Comparison of ENCODE assay signal across 16 cellular contexts in genomic region chr5:66989286-66989685, GRCh38.
DNase-seq lines count a peak whose midpoint lies in the region; ATAC-seq and TF ChIP-seq lines count a peak whose summit lies in the region.
"Had no signal": no experiment of that assay in that cellular context is flagged by ENCODE, and none has a peak within 500 bp of the region (broad histone marks: within the 10 kb centered on the region; RNA-seq: fewer than 3 reads in every experiment).

No MANE protein-coding gene starts in this region.

- H3K9me3 ChIP-seq in PC-9 (ENCODE audit: insufficient read depth, low read depth) (0 out of 2 replicates have a peak, but pooled peaks cover 2% of the 10 kb centered on the region), body of pancreas (no peaks in the 10 kb centered on the region)
- H3K9me3 ChIP-seq: BE2C had no signal

- WGBS in body of pancreas, 2 donors: 0 to 42% methylated on average over 1 of the region's 1 CpG

- CTCF ChIA-PET in PC-9 (lab: Charles Lee): interaction anchor here (0.5 kb wide), 1 partner anchor 159 kb away, joined by 3 read pairs; no protein-coding TSS in a partner anchor

- no peaks in the 10 kb centered on the region for H3K79me2 ChIP-seq in PC-9 (ENCODE audit: low read depth)

- POLR2A ChIA-PET in PC-9 (lab: Charles Lee; ENCODE audit: unreplicated experiment): interaction anchor here (0.6 to 0.8 kb wide), 4 partner anchors 9 to 1282 kb away, joined by 3 to 9 read pairs (median 6); no protein-coding TSS in a partner anchor

- intact Hi-C loops in PC-9 (cut with micrococcal nuclease; ENCODE audit: unreplicated experiment) (loop anchor here (5.0 kb wide), 1 partner anchor 163 kb away; no protein-coding TSS in a partner anchor), body of pancreas (cut with DNase I) (no loop called here)

- peak overlapping the region; percentile 87 for H3K27ac Mint-ChIP-seq in mesothelial cell of epicardium
- H3K27ac Mint-ChIP-seq: stimulated activated effector memory CD8-positive, alpha-beta T cell treated with anti-CD3 and anti-CD28 coated beads, Interleukin-12 subunit alpha, Interleukin-12 subunit beta, amount 100 ng/mL, for 72 hours had no signal

- BruUV-seq in PC-9 (replicated peaks; lab: Mats Ljungman, UMichigan): no TSS peak

- H3F3A ChIP-seq in PC-9 (ENCODE audit: insufficient read depth, low read depth): no peaks in the 10 kb centered on the region

- no peak for TF ChIP-seq CTCF in PC-9 (conservative IDR thresholded peaks at IDR 0.05)
- no peak for TF ChIP-seq CTCF in cardiac fibroblast (IDR thresholded peaks at IDR 0.05; ENCODE audit: low read depth, low read length)
- TF ChIP-seq CTCF in mesothelial cell of epicardium (IDR thresholded peaks at IDR 0.05; ENCODE audit: unreplicated experiment): no peak
- TF ChIP-seq CTCF in body of pancreas (IDR thresholded peaks at IDR 0.05): no peak

- H3K4me3 Mint-ChIP-seq in mesothelial cell of epicardium: no peak overlapping the region
- H3K4me3 Mint-ChIP-seq: stimulated activated effector memory CD8-positive, alpha-beta T cell treated with anti-CD3 and anti-CD28 coated beads, Interleukin-12 subunit alpha, Interleukin-12 subunit beta, amount 100 ng/mL, for 72 hours had no signal

- DNase-seq in ELF-1 (ENCODE audit: low read depth, low spot score) (peak; percentile 46), PC-9 (peak; percentile 37 to 56), cardiac fibroblast (ENCODE audit: low read depth in 2 of 2) (peak; percentile 31 to 42), mesothelial cell of epicardium (ENCODE audit: low spot score in 2 of 2, unreplicated experiment in 2 of 2) (no peak), SK-N-DZ (ENCODE audit: low spot score) (no peak), KG1 (lab: John Stamatoyannopoulos, UW) (no peak), body of pancreas (no peak)
- DNase-seq: activated effector memory CD4-positive, alpha-beta T cell treated with anti-CD3 and anti-CD28 coated beads, Interleukin-2, amount 50 U/mL, for 16 hours; BE2C; DMS153; MV-4-11; NCI-H2227 treated with DMSO at 0.1 percent for 48 hours; stimulated activated CD4-positive, alpha-beta T cell treated with anti-CD3 and anti-CD28 coated beads, Interleukin-2, amount 100 ng/mL, for 48 hours had no signal

- no peaks in the 10 kb centered on the region for H4K20me1 ChIP-seq in PC-9 (ENCODE audit: insufficient read depth)

- no peak overlapping the region for H3K27ac ChIP-seq in PC-9
- no peak overlapping the region for H3K27ac ChIP-seq in body of pancreas
- H3K27ac ChIP-seq: HL-60 had no signal

- ATAC-seq in HG03469 (IDR thresholded peaks at IDR 0.05; ENCODE audit: unreplicated experiment) (no peak), body of pancreas (no peak)
- ATAC-seq: stimulated activated effector memory CD8-positive, alpha-beta T cell treated with anti-CD3 and anti-CD28 coated beads, Interleukin-12 subunit alpha, Interleukin-12 subunit beta, amount 100 ng/mL, for 72 hours had no signal

- H3K36me3 ChIP-seq in PC-9 (ENCODE audit: low read depth) (no peaks in the 10 kb centered on the region), body of pancreas (replicated peaks in 1 of 2; ENCODE audit: insufficient read depth in 1 of 2, low read depth in 2 of 2) (no peaks in the 10 kb centered on the region)
- H3K36me3 ChIP-seq: BE2C had no signal

- H3K27me3 ChIP-seq in PC-9 (ENCODE audit: insufficient read depth, low read depth) (no peaks in the 10 kb centered on the region), body of pancreas (no peaks in the 10 kb centered on the region)
- H3K27me3 ChIP-seq: BE2C had no signal

- H3K4me1 ChIP-seq in PC-9 (replicated peaks; ENCODE audit: insufficient read depth): peaks cover 29% of the 10 kb centered on the region
- H3K4me1 ChIP-seq in body of pancreas: no peaks in the 10 kb centered on the region
- H3K4me1 ChIP-seq: BE2C had no signal

- TF ChIP-seq POLR2A in body of pancreas (IDR thresholded peaks at IDR 0.05): no peak

- no peaks in the 10 kb centered on the region for H3K36me3 Mint-ChIP-seq in mesothelial cell of epicardium
- H3K36me3 Mint-ChIP-seq: stimulated activated effector memory CD8-positive, alpha-beta T cell treated with anti-CD3 and anti-CD28 coated beads, Interleukin-12 subunit alpha, Interleukin-12 subunit beta, amount 100 ng/mL, for 72 hours had no signal

- no peak overlapping the region for H3K4me2 ChIP-seq in PC-9

- H3K27me3 Mint-ChIP-seq in mesothelial cell of epicardium (ENCODE audit: low read depth): no peaks in the 10 kb centered on the region

- no peak overlapping the region for H2AFZ ChIP-seq in PC-9

- H3K9me2 ChIP-seq in PC-9 (ENCODE audit: insufficient read depth): no peaks in the 10 kb centered on the region

- H3K4me3 ChIP-seq in PC-9 (no peak overlapping the region), cardiac fibroblast (replicated peaks in 1 of 2; ENCODE audit: low read depth in 2 of 2, low read length in 2 of 2) (no peak overlapping the region), body of pancreas (no peak overlapping the region)

- H3K4me1 Mint-ChIP-seq in mesothelial cell of epicardium: peaks cover 16% of the 10 kb centered on the region
- H3K4me1 Mint-ChIP-seq: stimulated activated effector memory CD8-positive, alpha-beta T cell treated with anti-CD3 and anti-CD28 coated beads, Interleukin-12 subunit alpha, Interleukin-12 subunit beta, amount 100 ng/mL, for 72 hours had no signal

- no peaks in the 10 kb centered on the region for H3K9me3 Mint-ChIP-seq in mesothelial cell of epicardium
- H3K9me3 Mint-ChIP-seq: stimulated activated effector memory CD8-positive, alpha-beta T cell treated with anti-CD3 and anti-CD28 coated beads, Interleukin-12 subunit alpha, Interleukin-12 subunit beta, amount 100 ng/mL, for 72 hours had no signal

Comparison
In these comparisons a context has a peak if more than half of its experiments do, and no peak if none do; other contexts are left out.
1. DNase-seq: peak in ELF-1 (single experiment), PC-9 (2 of 2) and cardiac fibroblast (2 of 2); none in mesothelial cell of epicardium (0 of 2), SK-N-DZ (single experiment), KG1 (single experiment) and body of pancreas (0 of 4).